Comparison of ENCODE assay signal across 17 cellular contexts in genomic region chr1:235995511-235995910, GRCh38.
DNase-seq lines count a peak whose midpoint lies in the region; ATAC-seq and TF ChIP-seq lines count a peak whose summit lies in the region.
"Had no signal": no experiment of that assay in that cellular context is flagged by ENCODE, and none has a peak within 500 bp of the region (broad histone marks: within the 10 kb centered on the region; RNA-seq: fewer than 3 reads in every experiment).

No MANE protein-coding gene starts in this region.

- H3K27ac ChIP-seq in Karpas-422 (ENCODE audit: low read length) (no peak overlapping the region), WERI-Rb-1 (peak overlapping the region; percentile 47), neural progenitor cell (no peak overlapping the region), upper lobe of right lung (no peak overlapping the region)
- H3K27ac ChIP-seq: RWPE1 had no signal

- no peaks in the 10 kb centered on the region for H3K9me3 ChIP-seq in Karpas-422 (ENCODE audit: low read length)
- H3K9me3 ChIP-seq in WERI-Rb-1 (ENCODE audit: severe bottlenecking), result peaks cover under 1% of the 10 kb centered on the region
- no peaks in the 10 kb centered on the region for H3K9me3 ChIP-seq in neural progenitor cell (ENCODE audit: low read depth)
- no peaks in the 10 kb centered on the region for H3K9me3 ChIP-seq in upper lobe of right lung
- H3K9me3 ChIP-seq: MG63 had no signal

- peaks cover 2% of the 10 kb centered on the region for H3K9me3 Mint-ChIP-seq in activated naive CD4-positive, alpha-beta T cell treated with anti-CD3 and anti-CD28 coated beads, Interleukin-2, amount 10 ng/mL, durations not matched to agents 7 days and 5 days
- peaks cover 4% of the 10 kb centered on the region for H3K9me3 Mint-ChIP-seq in neural progenitor cell

- no peaks in the 10 kb centered on the region for H3K9me2 ChIP-seq in Karpas-422 (replicated peaks; ENCODE audit: insufficient read depth, low read length)

- TF ChIP-seq CTCF in WERI-Rb-1 (IDR thresholded peaks at IDR 0.05; ENCODE audit: low read depth, low read length), result no peak
- no peak for TF ChIP-seq CTCF in neural progenitor cell (IDR thresholded peaks at IDR 0.05)
- no peak for TF ChIP-seq CTCF in upper lobe of right lung (IDR thresholded peaks at IDR 0.05)

- no peak for ATAC-seq in upper lobe of right lung
- ATAC-seq in HG02678 (IDR thresholded peaks at IDR 0.05; ENCODE audit: unreplicated experiment), result no peak
- ATAC-seq: HCT116, HepG2, K562, Panc1 had no signal

- H3K4me1 ChIP-seq in Karpas-422 (ENCODE audit: low read length) (no peaks in the 10 kb centered on the region), neural progenitor cell (no peaks in the 10 kb centered on the region), upper lobe of right lung (peaks cover 8% of the 10 kb centered on the region)

- H3K36me3 Mint-ChIP-seq in activated naive CD4-positive, alpha-beta T cell treated with anti-CD3 and anti-CD28 coated beads, Interleukin-2, amount 10 ng/mL, durations not matched to agents 7 days and 5 days, result peaks cover 2% of the 10 kb centered on the region
- H3K36me3 Mint-ChIP-seq in neural progenitor cell, result peaks cover 8% of the 10 kb centered on the region

- CTCF ChIA-PET in activated naive CD4-positive, alpha-beta T cell treated with anti-CD3 and anti-CD28 coated beads, Interleukin-2, amount 10 ng/mL, durations not matched to agents 7 days and 5 days (lab: Charles Lee), result interaction anchor here (4.6 kb wide), 1 partner anchor 23 kb away, joined by 27 read pairs; no protein-coding TSS in a partner anchor

- H3K27me3 Mint-ChIP-seq in activated naive CD4-positive, alpha-beta T cell treated with anti-CD3 and anti-CD28 coated beads, Interleukin-2, amount 10 ng/mL, durations not matched to agents 7 days and 5 days, result peaks cover 21% of the 10 kb centered on the region
- no peaks in the 10 kb centered on the region for H3K27me3 Mint-ChIP-seq in neural progenitor cell (ENCODE audit: insufficient read depth, low read depth)

- H3K36me3 ChIP-seq in Karpas-422 (ENCODE audit: insufficient read depth, low read length), result no peaks in the 10 kb centered on the region
- no peaks in the 10 kb centered on the region for H3K36me3 ChIP-seq in WERI-Rb-1
- no peaks in the 10 kb centered on the region for H3K36me3 ChIP-seq in neural progenitor cell
- peaks cover 15% of the 10 kb centered on the region for H3K36me3 ChIP-seq in upper lobe of right lung

- H3K27ac Mint-ChIP-seq in activated naive CD4-positive, alpha-beta T cell treated with anti-CD3 and anti-CD28 coated beads, Interleukin-2, amount 10 ng/mL, durations not matched to agents 7 days and 5 days, result peak overlapping the region; percentile 13
- no peak overlapping the region for H3K27ac Mint-ChIP-seq in neural progenitor cell

- H3K27me3 ChIP-seq in Karpas-422 (ENCODE audit: low read length) (no peaks in the 10 kb centered on the region), WERI-Rb-1 (ENCODE audit: insufficient read depth, low read depth, severe bottlenecking) (no peaks in the 10 kb centered on the region), neural progenitor cell (no peaks in the 10 kb centered on the region), upper lobe of right lung (no peaks in the 10 kb centered on the region)
- H3K27me3 ChIP-seq: MG63 had no signal

- H3F3A ChIP-seq in neural progenitor cell (ENCODE audit: low read depth), result peaks cover 4% of the 10 kb centered on the region

- H2AFZ ChIP-seq in Karpas-422 (ENCODE audit: low read length) (no peak overlapping the region), neural progenitor cell (replicated peaks) (no peak overlapping the region)

- no peak overlapping the region for H3K4me3 Mint-ChIP-seq in activated naive CD4-positive, alpha-beta T cell treated with anti-CD3 and anti-CD28 coated beads, Interleukin-2, amount 10 ng/mL, durations not matched to agents 7 days and 5 days
- no peak overlapping the region for H3K4me3 Mint-ChIP-seq in neural progenitor cell

- H4K20me1 ChIP-seq in Karpas-422 (ENCODE audit: insufficient read depth, low read depth, low read length) (no peaks in the 10 kb centered on the region), neural progenitor cell (ENCODE audit: low read depth) (no peaks in the 10 kb centered on the region)

- no peaks in the 10 kb centered on the region for H3K79me2 ChIP-seq in Karpas-422 (ENCODE audit: low read length)
- no peaks in the 10 kb centered on the region for H3K79me2 ChIP-seq in neural progenitor cell (ENCODE audit: low read depth)

- H3K4me3 ChIP-seq in Karpas-422 (ENCODE audit: low read length) (no peak overlapping the region), WERI-Rb-1 (ENCODE audit: low read depth, low read length) (no peak overlapping the region), neural progenitor cell (no peak overlapping the region), upper lobe of right lung (no peak overlapping the region)
- H3K4me3 ChIP-seq: K562, MG63 had no signal

- peaks cover 47% of the 10 kb centered on the region for H3K4me1 Mint-ChIP-seq in activated naive CD4-positive, alpha-beta T cell treated with anti-CD3 and anti-CD28 coated beads, Interleukin-2, amount 10 ng/mL, durations not matched to agents 7 days and 5 days
- no peaks in the 10 kb centered on the region for H3K4me1 Mint-ChIP-seq in neural progenitor cell

- no peak for DNase-seq in activated naive CD4-positive, alpha-beta T cell treated with anti-CD3 and anti-CD28 coated beads, Interleukin-2, amount 10 ng/mL, durations not matched to agents 7 days and 5 days
- DNase-seq in activated naive CD4-positive, alpha-beta T cell treated with anti-CD3 and anti-CD28 coated beads, Interleukin-2, amount 50 U/mL, for 16 hours, result no peak
- DNase-seq in Karpas-422 (peak; percentile 22), WERI-Rb-1 (peak; percentile 92), neural progenitor cell (ENCODE audit: low spot score) (peak; percentile 11), upper lobe of right lung (no peak)
- DNase-seq in activated CD4-positive, alpha-beta T cell treated with anti-CD3 and anti-CD28 coated beads, Interleukin-2, amount 50 U/mL, for 48 hours, result no peak
- DNase-seq: Calu3, MG63, NCI-H446, NCI-H526 treated with DMSO at 0.1 percent for 48 hours had no signal

- H3K4me2 ChIP-seq in Karpas-422 (ENCODE audit: low read depth, low read length, poor library complexity, severe bottlenecking) (no peak overlapping the region), neural progenitor cell (no peak overlapping the region)

- H3K9ac ChIP-seq in Karpas-422 (ENCODE audit: low read length), result no peak overlapping the region
- H3K9ac ChIP-seq in neural progenitor cell, result no peak overlapping the region

- intact Hi-C loops in upper lobe of right lung (cut with DNase I), result no loop called here

Comparison
In these comparisons a context has a peak if more than half of its experiments do, and no peak if none do; other contexts are left out.
1. DNase-seq: peak in Karpas-422 (single experiment), WERI-Rb-1 (single experiment) and neural progenitor cell (single experiment); none in activated naive CD4-positive, alpha-beta T cell treated with anti-CD3 and anti-CD28 coated beads, Interleukin-2, amount 10 ng/mL, durations not matched to agents 7 days and 5 days (single experiment), activated naive CD4-positive, alpha-beta T cell treated with anti-CD3 and anti-CD28 coated beads, Interleukin-2, amount 50 U/mL, for 16 hours (single experiment), upper lobe of right lung (single experiment) and activated CD4-positive, alpha-beta T cell treated with anti-CD3 and anti-CD28 coated beads, Interleukin-2, amount 50 U/mL, for 48 hours (0 of 2).